21 cellular contexts compared by ENCODE assay signal in the genomic region with DNA sequence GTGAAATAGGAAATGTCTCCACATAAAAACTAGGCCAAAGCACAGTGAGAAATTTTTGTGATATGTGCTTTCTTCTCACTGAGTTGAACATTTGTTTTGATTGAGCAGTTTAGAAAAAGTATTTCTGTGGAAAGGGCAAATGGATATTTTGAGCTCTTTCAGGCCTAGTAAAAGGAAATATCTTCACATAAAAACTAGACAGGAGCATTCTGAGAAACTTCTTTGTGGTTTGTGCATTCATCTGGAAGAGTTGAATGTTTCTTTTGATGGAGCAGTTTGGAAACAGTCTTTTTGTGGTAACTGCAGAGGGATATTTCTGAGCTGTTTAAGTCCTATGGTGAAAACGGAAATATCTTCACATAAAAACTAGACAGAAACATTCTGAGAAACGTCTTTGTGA.
DNase-seq lines count a peak whose midpoint lies in the region; FAIRE-seq lines count a peak whose summit lies in the region.
"Had no signal": no experiment of that assay in that cellular context is flagged by ENCODE, and none has a peak within 500 bp of the region (broad histone marks: within the 10 kb centered on the region; RNA-seq: fewer than 3 reads in every experiment).

No MANE protein-coding gene starts in this region.

- in situ Hi-C loops in KBM-7 (cut with MboI; ENCODE audit: low pct_unique_long_range_greater_than_20kb, low sequenced_read_pairs): no loop called here

- H4K20me1 ChIP-seq in BLaER1 treated with 17β-estradiol and CSF1 and Interleukin-3, amounts not matched to agents 10 nM and 100 nM: no peaks in the 10 kb centered on the region

- H3K27ac ChIP-seq in BLaER1 treated with 17β-estradiol and CSF1 and Interleukin-3, amounts not matched to agents 10 nM and 100 nM: peak overlapping the region in 6 of 11 experiments; percentile 34 to 78 (median 52); a peak in 9 of 22 replicates

- no peak overlapping the region; a peak in 1 of 20 replicates for H3K4me3 ChIP-seq in BLaER1 treated with 17β-estradiol and CSF1 and Interleukin-3, amounts not matched to agents 10 nM and 100 nM
- H3K4me3 ChIP-seq: GM12878 had no signal

- no peaks in the 10 kb centered on the region for H3K27me3 ChIP-seq in BLaER1 treated with 17β-estradiol and CSF1 and Interleukin-3, amounts not matched to agents 10 nM and 100 nM
- H3K27me3 ChIP-seq: BE2C had no signal

- H3K9ac ChIP-seq in BLaER1 treated with 17β-estradiol and CSF1 and Interleukin-3, amounts not matched to agents 10 nM and 100 nM: peak overlapping the region in 1 of 11 experiments; percentile 50; a peak in 2 of 22 replicates

- peaks cover 67 to 95% (median 87%) of the 10 kb centered on the region in 11 experiments for H3K9me3 ChIP-seq in BLaER1 treated with 17β-estradiol and CSF1 and Interleukin-3, amounts not matched to agents 10 nM and 100 nM (replicated peaks in 1 of 11)
- H3K9me3 ChIP-seq: BE2C had no signal

- H3K4me2 ChIP-seq in BLaER1 treated with 17β-estradiol and CSF1 and Interleukin-3, amounts not matched to agents 10 nM and 100 nM: peak overlapping the region in 8 of 11 experiments; percentile 12 to 62 (median 22); a peak in 12 of 22 replicates

- peaks cover 0 to 21% (median 11%) of the 10 kb centered on the region in 10 experiments; a peak in 9 of 20 replicates for H3K4me1 ChIP-seq in BLaER1 treated with 17β-estradiol and CSF1 and Interleukin-3, amounts not matched to agents 10 nM and 100 nM
- H3K4me1 ChIP-seq: BE2C had no signal

- DNase-seq in KBM-7 (peak; percentile 68), foreskin melanocyte (peak; percentile 46), GM19240 (ENCODE audit: insufficient read length, low spot score) (no peak), RCC 7860 (ENCODE audit: low spot score) (no peak), DMS 273 (lab: John Stamatoyannopoulos, UW; ENCODE audit: unreplicated experiment) (no peak)
- DNase-seq: 8988T; ACHN; BE2C; C1 segment of cervical spinal cord; CD4-positive, alpha-beta memory T cell; CD4-positive, CD25-positive, alpha-beta regulatory T cell; CD8-positive, alpha-beta memory T cell; COR-L47; DMS79 treated with DMSO at 0.1 percent for 48 hours; EL; GDM1 had no signal

- no peak for FAIRE-seq in RCC 7860 (lab: Jason Lieb, UNC)
- FAIRE-seq: A204.1, GM12878, GM12892, GM18507 had no signal

- peaks cover 0 to 65% (median 6%) of the 10 kb centered on the region in 11 experiments; a peak in 10 of 22 replicates for H3K36me3 ChIP-seq in BLaER1 treated with 17β-estradiol and CSF1 and Interleukin-3, amounts not matched to agents 10 nM and 100 nM
- H3K36me3 ChIP-seq: BE2C had no signal

Comparison
In these comparisons a context has a peak if more than half of its experiments do, and no peak if none do; other contexts are left out.
1. DNase-seq: peak in KBM-7 (single experiment) and foreskin melanocyte (single experiment); none in GM19240 (single experiment), RCC 7860 (single experiment) and DMS 273 (single experiment).